In genomic region chr1:165303415-165303814, GRCh38 we compare ENCODE assay signal across 32 cellular contexts. TPM values are rescaled to one million over a fixed set of nuclear protein-coding genes. Genes with fewer than 3 reads are reported as not detected.
"Had no signal": no experiment of that assay in that cellular context is flagged by ENCODE, and none has a peak within 500 bp of the region (broad histone marks: within the 10 kb centered on the region; RNA-seq: fewer than 3 reads in every experiment).

No MANE protein-coding gene starts in this region.

- DNase-seq: activated CD4-positive, alpha-beta T cell treated with anti-CD3 and anti-CD28 coated beads for 48 hours; activated CD4-positive, alpha-beta T cell treated with anti-CD3 and anti-CD28 coated beads, Interleukin-2, amount 50 U/mL, for 48 hours; activated CD4-positive, CD25-positive, alpha-beta regulatory T cell; activated CD8-positive, alpha-beta memory T cell treated with anti-CD3 and anti-CD28 coated beads, Interleukin-2, amount 50 U/mL, for 4 hours; activated effector memory CD4-positive, alpha-beta T cell treated with anti-CD3 and anti-CD28 coated beads, Interleukin-2, amount 50 U/mL, for 16 hours; activated naive CD4-positive, alpha-beta T cell treated with anti-CD3 and anti-CD28 coated beads for 36 hours; activated naive CD8-positive, alpha-beta T cell treated with anti-CD3 and anti-CD28 coated beads for 36 hours; activated T-cell treated with anti-CD3 and anti-CD28 coated beads, Interleukin-2, amount 50 U/mL, for 1 hour; caudate nucleus; cortex of kidney; effector memory CD8-positive, alpha-beta T cell; erythroblast; foreskin fibroblast; midbrain; naive thymus-derived CD4-positive, alpha-beta T cell; nucleus accumbens; spleen; stimulated activated naive CD4-positive, alpha-beta T cell; T-cell; tibial artery; upper lobe of right lung had no signal

- H3K4me1 ChIP-seq: ascending aorta, heart right ventricle, pancreas, prostate gland, spleen, suprapubic skin, tibial artery, upper lobe of right lung had no signal

- H3K9me3 ChIP-seq: ascending aorta, heart right ventricle, pancreas, prostate gland, spleen, suprapubic skin, tibial artery, upper lobe of right lung had no signal

- H3K27me3 ChIP-seq: ascending aorta, pancreas, suprapubic skin, upper lobe of right lung had no signal

- H3K4me3 Mint-ChIP-seq: activated naive CD4-positive, alpha-beta T cell treated with anti-CD3 and anti-CD28 coated beads for 36 hours; activated naive CD8-positive, alpha-beta T cell treated with anti-CD3 and anti-CD28 coated beads for 36 hours; activated T-helper 1 cell treated with anti-CD3 and anti-CD28 coated beads, Interleukin-12 subunit alpha, Interleukin-12 subunit beta, Interleukin-2, Interleukin-4 antibody, amounts not matched to agents 30 ng/mL and 10 ng/mL and 1 ng/mL, durations not matched to agents 14 hours and 24 hours and 36 hours; brain; effector memory CD8-positive, alpha-beta T cell; naive thymus-derived CD4-positive, alpha-beta T cell; T-cell had no signal

- ATAC-seq: effector memory CD8-positive, alpha-beta T cell; naive thymus-derived CD4-positive, alpha-beta T cell; pancreas; T-cell; upper lobe of right lung had no signal

- H3K9me3 Mint-ChIP-seq: activated naive CD4-positive, alpha-beta T cell treated with anti-CD3 and anti-CD28 coated beads for 36 hours; activated naive CD8-positive, alpha-beta T cell treated with anti-CD3 and anti-CD28 coated beads for 36 hours; activated T-helper 1 cell treated with anti-CD3 and anti-CD28 coated beads, Interleukin-12 subunit alpha, Interleukin-12 subunit beta, Interleukin-2, Interleukin-4 antibody, amounts not matched to agents 30 ng/mL and 10 ng/mL and 1 ng/mL, durations not matched to agents 14 hours and 24 hours and 36 hours; brain; effector memory CD8-positive, alpha-beta T cell had no signal

- H3K4me3 ChIP-seq: ascending aorta, heart right ventricle, pancreas, prostate gland, spleen, suprapubic skin, tibial artery, upper lobe of right lung had no signal

- H3K36me3 ChIP-seq: ascending aorta, heart right ventricle, pancreas, prostate gland, spleen, suprapubic skin, tibial artery, upper lobe of right lung had no signal

- H3K36me3 Mint-ChIP-seq: activated naive CD8-positive, alpha-beta T cell treated with anti-CD3 and anti-CD28 coated beads for 36 hours; brain; naive thymus-derived CD4-positive, alpha-beta T cell; T-cell had no signal

- H3K4me1 Mint-ChIP-seq: activated naive CD8-positive, alpha-beta T cell treated with anti-CD3 and anti-CD28 coated beads for 36 hours; brain; naive thymus-derived CD4-positive, alpha-beta T cell; T-cell had no signal

- H3K27ac ChIP-seq: ascending aorta, heart right ventricle, pancreas, prostate gland, spleen, suprapubic skin, tibial artery, upper lobe of right lung had no signal

- H3K27ac Mint-ChIP-seq: activated naive CD4-positive, alpha-beta T cell treated with anti-CD3 and anti-CD28 coated beads for 36 hours; activated naive CD8-positive, alpha-beta T cell treated with anti-CD3 and anti-CD28 coated beads for 36 hours; activated T-helper 1 cell treated with anti-CD3 and anti-CD28 coated beads, Interleukin-12 subunit alpha, Interleukin-12 subunit beta, Interleukin-2, Interleukin-4 antibody, amounts not matched to agents 30 ng/mL and 10 ng/mL and 1 ng/mL, durations not matched to agents 14 hours and 24 hours and 36 hours; brain; effector memory CD8-positive, alpha-beta T cell; naive thymus-derived CD4-positive, alpha-beta T cell; T-cell had no signal

RNA-seq across cellular contexts. Expression of gene LMX1A, which starts 53.1 kb away (rescaled TPM):
- total RNA-seq: activated CD8-positive, alpha-beta memory T cell treated with anti-CD3 and anti-CD28 coated beads for 36 hours; activated naive CD4-positive, alpha-beta T cell treated with anti-CD3 and anti-CD28 coated beads for 36 hours; activated naive CD8-positive, alpha-beta T cell treated with anti-CD3 and anti-CD28 coated beads for 36 hours; activated T-helper 1 cell treated with anti-CD3 and anti-CD28 coated beads, Interleukin-12 subunit alpha, Interleukin-12 subunit beta, Interleukin-2, Interleukin-4 antibody, amounts not matched to agents 30 ng/mL and 10 ng/mL and 1 ng/mL, durations not matched to agents 14 hours and 24 hours and 36 hours; chondrocyte; fibroblast of lung; naive thymus-derived CD4-positive, alpha-beta T cell; pancreas; spleen; T-cell; T-helper 2 cell treated with Interferon-gamma antibody and Interleukin-4, amounts not matched to agents 100 ng/mL and 5 ng/mL, for 36 hours; upper lobe of right lung had no signal
